ENCODE assay signal across 24 cellular contexts in the genomic region with DNA sequence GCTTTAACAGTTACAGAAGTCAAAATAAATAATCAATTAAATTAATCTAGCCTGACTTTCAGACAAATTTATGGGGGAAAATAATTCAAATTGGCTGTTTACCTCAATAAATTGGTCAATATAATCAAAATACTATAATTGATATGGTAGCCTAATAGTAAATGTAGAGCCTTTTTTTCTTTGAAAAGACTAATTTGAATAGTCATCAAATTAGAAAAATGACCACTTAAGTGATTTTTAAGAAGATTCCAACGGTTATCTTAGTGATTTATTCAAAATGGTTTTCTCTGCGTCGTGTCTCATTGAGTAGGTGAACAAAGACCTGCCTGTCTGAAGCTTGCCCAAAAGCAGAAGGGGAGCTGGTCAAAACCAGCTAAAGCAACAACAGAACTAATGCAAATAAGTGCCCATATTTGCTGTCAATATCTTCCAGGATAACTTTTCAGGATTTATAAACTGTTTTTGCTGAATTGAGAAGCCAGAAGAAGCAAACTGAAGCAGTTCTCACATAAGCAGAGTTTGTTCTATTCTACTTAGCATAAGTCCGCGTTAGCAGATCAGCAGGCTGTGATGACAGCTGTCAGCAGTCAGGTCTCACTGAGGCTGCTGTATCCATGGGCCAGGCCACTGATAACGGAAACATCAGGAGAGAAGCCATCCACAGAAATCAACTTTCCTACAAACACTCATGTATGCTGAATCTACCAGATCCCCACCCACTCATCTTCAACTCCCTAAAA. TPM values are rescaled to one million over a fixed set of nuclear protein-coding genes. Genes with fewer than 3 reads are reported as not detected.
A peak's percentile ranks its signal among the peaks of the same experiment; 100 is the strongest.
DNase-seq lines count a peak whose midpoint lies in the region; ATAC-seq and TF ChIP-seq lines count a peak whose summit lies in the region.
"Had no signal": no experiment of that assay in that cellular context is flagged by ENCODE, and none has a peak within 500 bp of the region (broad histone marks: within the 10 kb centered on the region; RNA-seq: fewer than 3 reads in every experiment).

No MANE protein-coding gene starts in this region.

- H3K27ac ChIP-seq in heart left ventricle (peak overlapping the region; percentile 12 to 94 (median 82)), neural cell (ENCODE audit: low read length) (peak overlapping the region; percentile 13), SJCRH30 (no peak overlapping the region), transverse colon (no peak overlapping the region)
- H3K27ac ChIP-seq: HL-60 had no signal

- intact Hi-C loops in Right ventricle myocardium inferior (cut with DNase I) (no loop called here), cardiac septum (cut with DNase I) (no loop called here), heart left ventricle (cut with DNase I) (loop anchor here in 1 of 10 donors (10.0 kb wide), 1 partner anchor 269 kb away; no protein-coding TSS in a partner anchor), transverse colon (cut with DNase I; ENCODE audit: low total_unique reads) (no loop called here)

- no peaks in the 10 kb centered on the region for H4K20me1 ChIP-seq in neural cell (ENCODE audit: insufficient read depth)

- TF ChIP-seq CTCF in heart left ventricle (IDR thresholded peaks at IDR 0.05) = no peak
- no peak for TF ChIP-seq CTCF in neural cell (IDR thresholded peaks at IDR 0.05; ENCODE audit: poor library complexity, severe bottlenecking)
- no peak for TF ChIP-seq CTCF in transverse colon (IDR thresholded peaks at IDR 0.05)

- 28 to 39% (median 35%) methylated on average over 6 of the region's 6 CpGs for WGBS in heart left ventricle, 4 donors
- 72 to 84% methylated on average over 6 of the region's 6 CpGs for WGBS in transverse colon (ENCODE audit: low coverage in 1 of 2), 2 donors

- in situ Hi-C loops in KBM-7 (cut with MboI; ENCODE audit: low pct_unique_long_range_greater_than_20kb, low sequenced_read_pairs) (no loop called here), transverse colon (cut with MboI; ENCODE audit: low pct_ligation_motif_present in 1 of 4, low pct_unique_long_range_greater_than_20kb in 1 of 4, low sequenced_read_pairs in 3 of 4) (no loop called here)

- ATAC-seq in Right ventricle myocardium inferior (peak; percentile 82), heart left ventricle (peak; percentile 78 to 83 (median 82))
- ATAC-seq: PC-3 had no signal

- H3K4me2 ChIP-seq in neural cell (ENCODE audit: low read length) = no peak overlapping the region

- TF ChIP-seq POLR2A in heart left ventricle (IDR thresholded peaks at IDR 0.05) (no peak), transverse colon (IDR thresholded peaks at IDR 0.05) (no peak)

- H3K4me3 ChIP-seq in heart left ventricle = no peak overlapping the region
- peak overlapping the region; percentile 25 for H3K4me3 ChIP-seq in neural cell (ENCODE audit: low read length)
- H3K4me3 ChIP-seq in SJCRH30 = no peak overlapping the region
- no peak overlapping the region for H3K4me3 ChIP-seq in transverse colon

- no peak overlapping the region for H3K9ac ChIP-seq in neural cell (ENCODE audit: low read length)

- no peaks in the 10 kb centered on the region for H3K79me2 ChIP-seq in neural cell (replicated peaks; ENCODE audit: insufficient read depth, low read length)

- DNase-seq in Right ventricle myocardium inferior (ENCODE audit: missing footprints) (peak; percentile 69), cardiac septum (ENCODE audit: low spot score) (no peak), heart left ventricle (peak; percentile 44 to 79 (median 54)), KBM-7 (no peak), SJCRH30 (no peak), transverse colon (no peak), COR-L47 (lab: John Stamatoyannopoulos, UW) (no peak)
- DNase-seq: CD4-positive, alpha-beta T cell; DMS153; GDM1; H7; IMR-90; MM.1S; NCI-H1092; NCI-H1436 treated with DMSO at 0.1 percent for 48 hours; NCI-H2029 treated with DMSO at 0.1 percent for 48 hours; NCI-H2171; NCI-H774; PC-3; RPMI8226 had no signal

- no peaks in the 10 kb centered on the region for H3K36me3 ChIP-seq in heart left ventricle
- no peaks in the 10 kb centered on the region for H3K36me3 ChIP-seq in neural cell (ENCODE audit: insufficient read depth, low read length)
- no peaks in the 10 kb centered on the region for H3K36me3 ChIP-seq in SJCRH30
- no peaks in the 10 kb centered on the region for H3K36me3 ChIP-seq in transverse colon

- no peaks in the 10 kb centered on the region for H3K9me3 ChIP-seq in heart left ventricle
- H3K9me3 ChIP-seq in neural cell (ENCODE audit: low read length) = no peaks in the 10 kb centered on the region
- no peaks in the 10 kb centered on the region for H3K9me3 ChIP-seq in SJCRH30 (replicated peaks)
- no peaks in the 10 kb centered on the region for H3K9me3 ChIP-seq in transverse colon

- H2AFZ ChIP-seq in neural cell (ENCODE audit: low read depth, low read length) = no peak overlapping the region

- TF ChIP-seq EP300 in neural cell (conservative IDR thresholded peaks at IDR 0.05; ENCODE audit: poor library complexity, severe bottlenecking) = peak; percentile 68
- TF ChIP-seq EP300 in transverse colon (IDR thresholded peaks at IDR 0.05; ENCODE audit: low read depth) = no peak

- no peaks in the 10 kb centered on the region for H3K9me2 ChIP-seq in neural cell (ENCODE audit: insufficient read depth, low read length)

- peaks cover 0 to 10% (median 0%) of the 10 kb centered on the region in 9 donors for H3K27me3 ChIP-seq in heart left ventricle
- peaks cover 2% of the 10 kb centered on the region for H3K27me3 ChIP-seq in neural cell (ENCODE audit: insufficient read depth, low read depth, low read length)
- H3K27me3 ChIP-seq in SJCRH30 = no peaks in the 10 kb centered on the region
- H3K27me3 ChIP-seq in transverse colon = peaks cover 11% of the 10 kb centered on the region

- peaks cover 0 to 70% (median 32%) of the 10 kb centered on the region in 12 donors for H3K4me1 ChIP-seq in heart left ventricle
- no peaks in the 10 kb centered on the region for H3K4me1 ChIP-seq in SJCRH30
- no peaks in the 10 kb centered on the region for H3K4me1 ChIP-seq in transverse colon

- no peak for TF ChIP-seq RAD21 in neural cell (conservative IDR thresholded peaks at IDR 0.05)

- no peaks in the 10 kb centered on the region for H3F3A ChIP-seq in neural cell (ENCODE audit: insufficient read depth, low read length, poor library complexity, severe bottlenecking)

TF ChIP-seq in neural cell, 6 proteins besides CTCF, POLR2A, EP300 and RAD21:
- TF ChIP-seq MXI1 (conservative IDR thresholded peaks at IDR 0.05; ENCODE audit: poor library complexity, severe bottlenecking) = no peak
- no peak for TF ChIP-seq TAF1 (IDR thresholded peaks at IDR 0.05; ENCODE audit: low read depth)

RNA-seq across cellular contexts. Expression of a gene that starts 7.0 kb away (rescaled TPM):
- 273 TPM for total RNA-seq in Right ventricle myocardium inferior
- total RNA-seq in cardiac septum = 281 TPM
- total RNA-seq in heart left ventricle = 100 to 1,000 TPM; 224 to 331 (median 315) TPM
- polyA plus RNA-seq in heart left ventricle = 100 to 1,000 TPM in 1 of 2 donors, 10 to 100 TPM in 1; 86.4 to 138 TPM
- polyA plus RNA-seq in neural cell = 37.4 and 38.9 TPM in 2 replicates
- 41.4 and 47.3 TPM in 2 replicates for polyA minus RNA-seq in neural cell
- total RNA-seq in SJCRH30 (2014; rRNA removed; shearing (Covaris generic)) = 0.20 and 0.43 TPM in 2 replicates
- 1 to 10 TPM; 1.9 to 9.5 (median 7.5) TPM for total RNA-seq in transverse colon
- total RNA-seq: A172; CD4-positive, alpha-beta T cell; NCI-H460; PC-3 had no signal

Comparison
In these comparisons a context has a peak if more than half of its experiments do, and no peak if none do; other contexts are left out.
1. DNase-seq: peak in Right ventricle myocardium inferior (single experiment) and heart left ventricle (5 of 5); none in cardiac septum (single experiment), KBM-7 (single experiment), SJCRH30 (0 of 2), transverse colon (single experiment) and COR-L47 (single experiment).
2. H3K27ac ChIP-seq: peak in heart left ventricle (12 of 12) and neural cell (single experiment); none in SJCRH30 (single experiment) and transverse colon (0 of 4).
3. RNA of a gene that starts 7.0 kb away (total RNA-seq): 224 to 331 TPM in heart left ventricle, 281 TPM in cardiac septum (single experiment) and 273 TPM in Right ventricle myocardium inferior (single experiment); 1.9 to 9.5 TPM in transverse colon and 0.20 to 0.43 TPM in SJCRH30; every median in the first group is over 10 times any median in the second.